ENCODE assay signal across 19 cellular contexts in genomic region chr2:234031207-234031606, GRCh38. TPM values are rescaled to one million over a fixed set of nuclear protein-coding genes. Genes with fewer than 3 reads are reported as not detected.
DNase-seq lines count a peak whose midpoint lies in the region; ATAC-seq, FAIRE-seq and TF ChIP-seq lines count a peak whose summit lies in the region.
"Had no signal": no experiment of that assay in that cellular context is flagged by ENCODE, and none has a peak within 500 bp of the region (broad histone marks: within the 10 kb centered on the region; RNA-seq: fewer than 3 reads in every experiment).

No MANE protein-coding gene starts in this region.

- DNase-seq in HepG2 (ENCODE audit: low spot score) = no peak
- no peak for DNase-seq in right lobe of liver
- no peak for DNase-seq in T-helper 17 cell
- peak; percentile 47 for DNase-seq in fibroblast of the aortic adventitia (ENCODE audit: low read depth)
- DNase-seq in dermis blood vessel endothelial cell = no peak
- DNase-seq in frontal cortex (ENCODE audit: low spot score in 2 of 2) = no peak
- no peak for DNase-seq in body of pancreas
- DNase-seq in heart left ventricle = no peak
- DNase-seq: DMS79, GDM1, KBM-7, NCI-H1092, NCI-H1694, NCI-H2107, NCI-H345 had no signal

- peaks cover 2% of the 10 kb centered on the region for H3K36me3 Mint-ChIP-seq in T-helper 17 cell (ENCODE audit: low read depth)

- BruUV-seq in HepG2 (replicated peaks; lab: Mats Ljungman, UMichigan) = no TSS peak

- FAIRE-seq in HepG2 (lab: Jason Lieb, UNC) (no peak), frontal cortex (lab: Jason Lieb, UNC) (no peak)
- FAIRE-seq: A204.1, GM12892 had no signal

- H3K4me3 ChIP-seq in HepG2 (replicated peaks in 1 of 3; ENCODE audit: insufficient read depth in 1 of 3, low read depth in 2 of 3, low read length in 3 of 3) (no peak overlapping the region), right lobe of liver (no peak overlapping the region), fibroblast of the aortic adventitia (ENCODE audit: low read depth, low read length) (no peak overlapping the region), body of pancreas (no peak overlapping the region), heart left ventricle (no peak overlapping the region)

- H3K4me3 Mint-ChIP-seq in T-helper 17 cell = no peak overlapping the region

- no peak overlapping the region for H3K9ac ChIP-seq in HepG2 (ENCODE audit: insufficient read depth, low read depth, low read length)

- in situ Hi-C loops in HepG2 (cut with HindIII; ENCODE audit: extremely low pct_ligation_motif_present, low pct_unique_long_range_greater_than_20kb) = no loop called here

- H3K4me1 Mint-ChIP-seq in T-helper 17 cell = peaks cover 28% of the 10 kb centered on the region

- H2AFZ ChIP-seq in HepG2 (ENCODE audit: low read length) = no peak overlapping the region

- H3K79me2 ChIP-seq in HepG2 (ENCODE audit: insufficient read depth, low read length) = no peaks in the 10 kb centered on the region

- intact Hi-C loops in HepG2 (cut with micrococcal nuclease; ENCODE audit: unreplicated experiment) (no loop called here), right lobe of liver (cut with DNase I) (no loop called here), body of pancreas (cut with DNase I) (no loop called here), heart left ventricle (cut with DNase I) (no loop called here)

- H3K27me3 Mint-ChIP-seq in T-helper 17 cell = no peaks in the 10 kb centered on the region

- CTCF ChIA-PET in HepG2 (lab: Yijun Ruan, JAX; ENCODE audit: low intra/inter-chr PET ratio, low total read pairs) = no interaction called here

- H3K27ac ChIP-seq in HepG2 (ENCODE audit: extremely low read length, insufficient read depth, low read length) (no peak overlapping the region), right lobe of liver (no peak overlapping the region), body of pancreas (no peak overlapping the region), heart left ventricle (peak overlapping the region in 1 of 12 donors; percentile 69)
- H3K27ac ChIP-seq: HL-60 had no signal

- TF ChIP-seq EP300 in HepG2 (IDR thresholded peaks at IDR 0.05; ENCODE audit: low read depth in 2 of 2, low read length in 2 of 2) (no peak), HepG2 (CRISPR knock-in tag; IDR thresholded peaks at IDR 0.05; ENCODE audit: borderline replicate concordance) (no peak)

- H3K36me3 ChIP-seq in HepG2 (replicated peaks in 1 of 2; ENCODE audit: control insufficient read depth in 1 of 2, insufficient read depth in 2 of 2, low read length in 2 of 2) (no peaks in the 10 kb centered on the region), right lobe of liver (no peaks in the 10 kb centered on the region), body of pancreas (replicated peaks in 1 of 2; ENCODE audit: insufficient read depth in 1 of 2, low read depth in 2 of 2) (no peaks in the 10 kb centered on the region), heart left ventricle (no peaks in the 10 kb centered on the region)

- H3K4me2 ChIP-seq in HepG2 (ENCODE audit: low read depth, low read length) = no peak overlapping the region

- H3K9me3 ChIP-seq in HepG2 (ENCODE audit: low read length) = peaks cover 8% of the 10 kb centered on the region; the same call in 1 of the 2 replicates
- H3K9me3 ChIP-seq in right lobe of liver = no peaks in the 10 kb centered on the region
- peaks cover 4% of the 10 kb centered on the region for H3K9me3 ChIP-seq in T-helper 17 cell (ENCODE audit: control insufficient read depth, low read length, poor library complexity, severe bottlenecking)
- H3K9me3 ChIP-seq in body of pancreas = no peaks in the 10 kb centered on the region
- H3K9me3 ChIP-seq in heart left ventricle = peaks cover 0 to 26% (median 6%) of the 10 kb centered on the region in 12 donors

- H3K4me1 ChIP-seq in HepG2 (ENCODE audit: insufficient read depth, low read length) = no peaks in the 10 kb centered on the region
- no peaks in the 10 kb centered on the region for H3K4me1 ChIP-seq in right lobe of liver
- H3K4me1 ChIP-seq in body of pancreas = no peaks in the 10 kb centered on the region
- H3K4me1 ChIP-seq in heart left ventricle = peaks cover 0 to 7% (median 0%) of the 10 kb centered on the region in 12 donors

- peak overlapping the region; percentile 5 for H3K27ac Mint-ChIP-seq in T-helper 17 cell

- POLR2A ChIA-PET in HepG2 (lab: Yijun Ruan, JAX) = no interaction called here

- no peaks in the 10 kb centered on the region for H4K20me1 ChIP-seq in HepG2 (ENCODE audit: insufficient read depth, low read length)

- TF ChIP-seq POLR2A in HepG2 (IDR thresholded peaks at IDR 0.05; ENCODE audit: insufficient read depth in 1 of 2, low read depth in 2 of 2, low read length in 2 of 2) = no peak
- no peak for TF ChIP-seq POLR2A in right lobe of liver (IDR thresholded peaks at IDR 0.05)
- TF ChIP-seq POLR2A in body of pancreas (IDR thresholded peaks at IDR 0.05) = no peak
- no peak for TF ChIP-seq POLR2A in heart left ventricle (IDR thresholded peaks at IDR 0.05)

- 13% methylated on average over 2 of the region's 2 CpGs for WGBS in HepG2 (ENCODE audit: low lambda C conversion rate)
- WGBS in right lobe of liver (ENCODE audit: insufficient coverage, low coverage, low lambda C conversion rate, missing lambda C conversion rate) = 50% methylated on average over 2 of the region's 2 CpGs
- 47 to 58% methylated on average over 2 of the region's 2 CpGs for WGBS in body of pancreas, 2 donors
- WGBS in heart left ventricle, 4 donors = 37 to 51% (median 43%) methylated on average over 2 of the region's 2 CpGs

- TF ChIP-seq RAD21 in HepG2 (CRISPR knock-in tag; IDR thresholded peaks at IDR 0.05) = no peak

- no peaks in the 10 kb centered on the region; a peak in 1 of 5 replicates for H3K27me3 ChIP-seq in HepG2 (ENCODE audit: control insufficient read depth in 1 of 2, insufficient read depth in 2 of 2, low read length in 2 of 2)
- no peaks in the 10 kb centered on the region for H3K27me3 ChIP-seq in right lobe of liver
- H3K27me3 ChIP-seq in body of pancreas = no peaks in the 10 kb centered on the region
- peaks cover 0 to 31% (median 0%) of the 10 kb centered on the region in 9 donors for H3K27me3 ChIP-seq in heart left ventricle

- ATAC-seq in HepG2 (no peak), right lobe of liver (no peak), T-helper 17 cell (no peak), body of pancreas (no peak), heart left ventricle (no peak)
- ATAC-seq: Right ventricle myocardium inferior had no signal

- no peak for TF ChIP-seq CTCF in HepG2 (CRISPR knock-in tag; IDR thresholded peaks at IDR 0.05)
- TF ChIP-seq CTCF in right lobe of liver (IDR thresholded peaks at IDR 0.05) = no peak
- TF ChIP-seq CTCF in fibroblast of the aortic adventitia (IDR thresholded peaks at IDR 0.05; ENCODE audit: insufficient read depth, low read length) = no peak
- TF ChIP-seq CTCF in body of pancreas (IDR thresholded peaks at IDR 0.05) = no peak
- no peak for TF ChIP-seq CTCF in heart left ventricle (IDR thresholded peaks at IDR 0.05)

TF ChIP-seq in HepG2, 621 proteins besides CTCF, POLR2A, EP300 and RAD21 (continues in another document):
- TF ChIP-seq SMARCE1 (IDR thresholded peaks at IDR 0.05; ENCODE audit: borderline replicate concordance) (no peak), ZNF772 (CRISPR knock-in tag; IDR thresholded peaks at IDR 0.05) (no peak), ATF7 (IDR thresholded peaks at IDR 0.05) (0 out of 2 replicates have a peak, but pooled peaks have one; percentile 23), ATF7 (CRISPR knock-in tag; IDR thresholded peaks at IDR 0.05) (no peak), SNAPC2 (CRISPR knock-in tag; IDR thresholded peaks at IDR 0.05) (no peak)
- TF ChIP-seq, protein P1, sequence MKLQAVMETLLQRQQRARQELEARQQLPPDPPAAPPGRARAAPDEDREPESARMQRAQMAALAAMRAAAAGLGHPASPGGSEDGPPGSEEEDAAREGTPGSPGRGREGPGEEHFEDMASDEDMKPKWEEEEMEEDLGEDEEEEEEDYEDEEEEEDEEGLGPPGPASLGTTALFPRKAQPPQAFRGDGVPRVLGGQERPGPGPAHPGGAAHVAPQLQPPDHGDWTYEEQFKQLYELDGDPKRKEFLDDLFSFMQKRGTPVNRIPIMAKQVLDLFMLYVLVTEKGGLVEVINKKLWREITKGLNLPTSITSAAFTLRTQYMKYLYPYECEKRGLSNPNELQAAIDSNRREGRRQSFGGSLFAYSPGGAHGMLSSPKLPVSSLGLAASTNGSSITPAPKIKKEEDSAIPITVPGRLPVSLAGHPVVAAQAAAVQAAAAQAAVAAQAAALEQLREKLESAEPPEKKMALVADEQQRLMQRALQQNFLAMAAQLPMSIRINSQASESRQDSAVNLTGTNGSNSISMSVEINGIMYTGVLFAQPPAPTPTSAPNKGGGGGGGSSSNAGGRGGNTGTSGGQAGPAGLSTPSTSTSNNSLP (IDR thresholded peaks at IDR 0.05; ENCODE audit: low read depth, low read length) = no peak

RNA-seq across cellular contexts. Expression of gene SPP2, which starts 19.3 kb away (rescaled TPM):
- total RNA-seq in HepG2 (2016; rRNA removed; fragmentation: Illumina TruSeq; extraction: Trizol) = not detected in 2 replicates
- total RNA-seq in HepG2 (2016; cell fraction: cytosol; rRNA removed; fragmentation: Illumina TruSeq; extraction: Trizol; ENCODE audit: low read depth) = not detected in 2 replicates
- not detected in 2 replicates for total RNA-seq in HepG2 (2016; cell fraction: insoluble cytoplasmic fraction; rRNA removed; fragmentation: Illumina TruSeq; extraction: Trizol)
- total RNA-seq in HepG2 (2016; cell fraction: membrane; rRNA removed; fragmentation: Illumina TruSeq; extraction: Trizol) = not detected in 2 replicates
- total RNA-seq in HepG2 (2016; cell fraction: nucleus; rRNA removed; fragmentation: Illumina TruSeq; extraction: Trizol) = not detected in 2 replicates
- polyA plus RNA-seq in HepG2 (2011; rRNA removed) = not detected in 2 replicates
- not detected in 2 replicates for polyA plus RNA-seq in HepG2 (2011; cell fraction: cytosol; rRNA removed)
- polyA plus RNA-seq in HepG2 (2011; cell fraction: nucleus; rRNA removed) = not detected in 2 replicates
- not detected in 2 replicates for polyA plus RNA-seq in HepG2 (2012)
- polyA plus RNA-seq in HepG2 (2016; cell fraction: cytosol; fragmentation: Illumina TruSeq; extraction: Trizol; ENCODE audit: low read depth) = not detected in 2 replicates
- polyA plus RNA-seq in HepG2 (2016; cell fraction: insoluble cytoplasmic fraction; fragmentation: Illumina TruSeq; extraction: Trizol; ENCODE audit: low read depth) = not detected in 2 replicates
- polyA plus RNA-seq in HepG2 (2016; cell fraction: membrane; fragmentation: Illumina TruSeq; extraction: Trizol; ENCODE audit: low read depth) = not detected in 2 replicates
- polyA plus RNA-seq in HepG2 (2016; cell fraction: nucleus; fragmentation: Illumina TruSeq; extraction: Trizol; ENCODE audit: insufficient read depth, low read depth) = not detected in 2 replicates
- not detected in 2 replicates for polyA minus RNA-seq in HepG2 (2011; rRNA and poly(A)+ RNA removed; ENCODE audit: low replicate concordance)
- polyA minus RNA-seq in HepG2 (2011; cell fraction: cytosol; rRNA and poly(A)+ RNA removed) = not detected in 2 replicates
- polyA minus RNA-seq in HepG2 (2011; cell fraction: nucleus; rRNA and poly(A)+ RNA removed) = not detected in 2 replicates
- 100 to 1,000 TPM in 2 of 6 experiments, 10 to 100 TPM in 4; 31.9 to 177 (median 70.2) TPM for total RNA-seq in right lobe of liver
- not detected for total RNA-seq in T-helper 17 cell
- 0.36 TPM in 1 of 2 replicates, not detected in the other for total RNA-seq in fibroblast of the aortic adventitia (ENCODE audit: low replicate concordance)
- total RNA-seq in dermis blood vessel endothelial cell = not detected in 2 replicates
- not detected for total RNA-seq in frontal cortex
- total RNA-seq in body of pancreas = not detected
- total RNA-seq in heart left ventricle = not detected
- polyA plus RNA-seq in heart left ventricle = not detected
- total RNA-seq: Right ventricle myocardium inferior had no signal

Comparison
In these comparisons a context has a peak if more than half of its experiments do, and no peak if none do; other contexts are left out.
1. RNA of gene SPP2, which starts 19.3 kb away (total RNA-seq): 31.9 to 177 TPM in right lobe of liver; 0.36 TPM in fibroblast of the aortic adventitia, not detected in HepG2, not detected in T-helper 17 cell, not detected in dermis blood vessel endothelial cell, not detected in frontal cortex (single experiment), not detected in body of pancreas and not detected in heart left ventricle; every median in the first group is over 10 times any median in the second.